ENCODE assay signal across 21 cellular contexts in genomic region chr13:46631184-46631542, GRCh38.
DNase-seq lines count a peak whose midpoint lies in the region; ATAC-seq and TF ChIP-seq lines count a peak whose summit lies in the region.
"Had no signal": no experiment of that assay in that cellular context is flagged by ENCODE, and none has a peak within 500 bp of the region (broad histone marks: within the 10 kb centered on the region; RNA-seq: fewer than 3 reads in every experiment).

No MANE protein-coding gene starts in this region.

- H3K9ac ChIP-seq in smooth muscle cell (ENCODE audit: low read depth): no peak overlapping the region

- CTCF ChIA-PET in activated CD4-positive, alpha-beta T cell treated with anti-CD3 and anti-CD28 coated beads, Interleukin-2, amount 10 ng/mL, durations not matched to agents 7 days and 5 days (lab: Charles Lee): interaction anchor here (1.0 kb wide), 1 partner anchor 11 kb away, joined by 3 read pairs; no protein-coding TSS in a partner anchor

- no peak for TF ChIP-seq CTCF in esophagus muscularis mucosa (IDR thresholded peaks at IDR 0.05)
- TF ChIP-seq CTCF in smooth muscle cell (IDR thresholded peaks at IDR 0.05; ENCODE audit: borderline replicate concordance, insufficient read depth, poor library complexity, severe bottlenecking): no peak

- H3K4me3 ChIP-seq in esophagus muscularis mucosa (no peak overlapping the region), smooth muscle cell (no peak overlapping the region), aorta (ENCODE audit: low read length in 2 of 2) (no peak overlapping the region)
- H3K4me3 ChIP-seq: lower lobe of right lung, skin epidermis had no signal

- H3K9me3 Mint-ChIP-seq in activated CD4-positive, alpha-beta T cell treated with anti-CD3 and anti-CD28 coated beads, Interleukin-2, amount 10 ng/mL, durations not matched to agents 7 days and 5 days: no peaks in the 10 kb centered on the region
- H3K9me3 Mint-ChIP-seq: effector memory CD8-positive, alpha-beta T cell had no signal

- H3K36me3 ChIP-seq in esophagus muscularis mucosa: no peaks in the 10 kb centered on the region
- H3K36me3 ChIP-seq in smooth muscle cell (ENCODE audit: low read depth): no peaks in the 10 kb centered on the region
- H3K36me3 ChIP-seq in aorta (ENCODE audit: control insufficient read depth in 1 of 2, insufficient read depth in 2 of 2, low read length in 1 of 2): no peaks in the 10 kb centered on the region
- H3K36me3 ChIP-seq: lower lobe of right lung had no signal

- peaks cover 10% of the 10 kb centered on the region for H3K36me3 Mint-ChIP-seq in activated CD4-positive, alpha-beta T cell treated with anti-CD3 and anti-CD28 coated beads, Interleukin-2, amount 10 ng/mL, durations not matched to agents 7 days and 5 days (ENCODE audit: low read depth)

- H2AFZ ChIP-seq in smooth muscle cell (ENCODE audit: low read depth): no peak overlapping the region

- peaks cover 33 to 69% (median 64%) of the 10 kb centered on the region in 4 donors for H3K4me1 ChIP-seq in esophagus muscularis mucosa
- H3K4me1 ChIP-seq in smooth muscle cell (ENCODE audit: low read depth): peaks cover 27% of the 10 kb centered on the region
- peaks cover 6 to 7% of the 10 kb centered on the region in 2 donors for H3K4me1 ChIP-seq in aorta (ENCODE audit: control insufficient read depth in 1 of 2, insufficient read depth in 2 of 2, low read length in 2 of 2)

- H3K27ac ChIP-seq in esophagus muscularis mucosa (replicated peaks in 1 of 4) (peak overlapping the region; percentile 0 to 46 (median 12)), smooth muscle cell (ENCODE audit: low read depth) (peak overlapping the region; percentile 15), aorta (ENCODE audit: low read depth in 1 of 2, low read length in 2 of 2) (no peak overlapping the region)
- H3K27ac ChIP-seq: HL-60, lower lobe of right lung had no signal

- H3K9me3 ChIP-seq in esophagus muscularis mucosa (no peaks in the 10 kb centered on the region), smooth muscle cell (replicated peaks; ENCODE audit: low read depth) (no peaks in the 10 kb centered on the region), aorta (ENCODE audit: control insufficient read depth, low read length) (no peaks in the 10 kb centered on the region)
- H3K9me3 ChIP-seq: lower lobe of right lung had no signal

- H4K20me1 ChIP-seq in smooth muscle cell (ENCODE audit: low read depth): peaks cover 54% of the 10 kb centered on the region

- POLR2A ChIA-PET in activated CD4-positive, alpha-beta T cell treated with anti-CD3 and anti-CD28 coated beads, Interleukin-2, amount 10 ng/mL, durations not matched to agents 7 days and 5 days (lab: Charles Lee): no interaction called here

- H3K27ac Mint-ChIP-seq in activated CD4-positive, alpha-beta T cell treated with anti-CD3 and anti-CD28 coated beads, Interleukin-2, amount 10 ng/mL, durations not matched to agents 7 days and 5 days: peak overlapping the region; percentile 5
- H3K27ac Mint-ChIP-seq: T-helper 17 cell had no signal

- TF ChIP-seq EP300 in esophagus muscularis mucosa (IDR thresholded peaks at IDR 0.05): no peak

- H3K4me1 Mint-ChIP-seq in activated CD4-positive, alpha-beta T cell treated with anti-CD3 and anti-CD28 coated beads, Interleukin-2, amount 10 ng/mL, durations not matched to agents 7 days and 5 days: peaks cover 32% of the 10 kb centered on the region

- H3K27me3 ChIP-seq in esophagus muscularis mucosa (no peaks in the 10 kb centered on the region), smooth muscle cell (ENCODE audit: low read depth) (no peaks in the 10 kb centered on the region), aorta (ENCODE audit: control insufficient read depth in 1 of 2, insufficient read depth in 2 of 2, low read length in 1 of 2) (no peaks in the 10 kb centered on the region)

- 79% methylated on average over 2 of the region's 2 CpGs for WGBS in esophagus muscularis mucosa
- 54% methylated on average over 2 of the region's 2 CpGs for WGBS in smooth muscle cell (ENCODE audit: low lambda C conversion rate)
- 47 to 53% methylated on average over 2 of the region's 2 CpGs for WGBS in aorta, 2 donors

- H3F3A ChIP-seq in smooth muscle cell (ENCODE audit: low read depth): peaks cover 19% of the 10 kb centered on the region

- H3K4me2 ChIP-seq in smooth muscle cell: peak overlapping the region; percentile 58

- peaks cover 91% of the 10 kb centered on the region for H3K79me2 ChIP-seq in smooth muscle cell (ENCODE audit: low read depth)

- no peak for TF ChIP-seq POLR2A in esophagus muscularis mucosa (IDR thresholded peaks at IDR 0.05; ENCODE audit: low read depth)

- no peak for DNase-seq in activated CD4-positive, alpha-beta T cell treated with anti-CD3 and anti-CD28 coated beads, Interleukin-2, amount 10 ng/mL, durations not matched to agents 7 days and 5 days
- no peak for DNase-seq in activated CD4-positive, alpha-beta T cell treated with anti-CD3 and anti-CD28 coated beads, Interleukin-2, amount 50 U/mL, for 1 hour
- DNase-seq in esophagus muscularis mucosa (ENCODE audit: extremely low spot score) (no peak), smooth muscle cell (lab: John Stamatoyannopoulos, UW; ENCODE audit: unreplicated experiment) (no peak), aorta (no peak), NCI-H1092 treated with DMSO at 0.1 percent for 48 hours (lab: John Stamatoyannopoulos, UW) (no peak)
- DNase-seq: activated CD8-positive, alpha-beta memory T cell treated with anti-CD3 and anti-CD28 coated beads, Interleukin-2, amount 50 U/mL, for 48 hours; activated gamma-delta T cell; effector memory CD8-positive, alpha-beta T cell; head of caudate nucleus; lower lobe of right lung; MV-4-11; NCI-H2029; posterior cingulate gyrus; T-helper 17 cell had no signal

- H3K4me3 Mint-ChIP-seq in activated CD4-positive, alpha-beta T cell treated with anti-CD3 and anti-CD28 coated beads, Interleukin-2, amount 10 ng/mL, durations not matched to agents 7 days and 5 days: no peak overlapping the region
- H3K4me3 Mint-ChIP-seq: effector memory CD8-positive, alpha-beta T cell; T-helper 17 cell had no signal

- intact Hi-C loops in esophagus muscularis mucosa (cut with DNase I): no loop called here
- intact Hi-C loops in aorta (cut with DNase I): loop anchor here in 1 of 2 donors (5.0 kb wide), 1 partner anchor 74 kb away; no protein-coding TSS in a partner anchor

- peak; percentile 45 for ATAC-seq in HG03432 (IDR thresholded peaks at IDR 0.05; ENCODE audit: unreplicated experiment)
- ATAC-seq in GM19467 (IDR thresholded peaks at IDR 0.05; ENCODE audit: unreplicated experiment): no peak
- no peak for ATAC-seq in aorta (ENCODE audit: low FRiP score)
- ATAC-seq: activated CD4-positive, CD25-positive, alpha-beta regulatory T cell treated with anti-CD3 and anti-CD28 coated beads, Interleukin-2, amount 50 U/mL, for 24 hours; effector memory CD8-positive, alpha-beta T cell; HCT116; lower lobe of right lung; T-helper 17 cell had no signal

- H3K27me3 Mint-ChIP-seq in activated CD4-positive, alpha-beta T cell treated with anti-CD3 and anti-CD28 coated beads, Interleukin-2, amount 10 ng/mL, durations not matched to agents 7 days and 5 days: no peaks in the 10 kb centered on the region
- H3K27me3 Mint-ChIP-seq: effector memory CD8-positive, alpha-beta T cell; T-helper 17 cell had no signal

Comparison
In these comparisons a context has a peak if more than half of its experiments do, and no peak if none do; other contexts are left out.
1. H3K27ac ChIP-seq: peak in esophagus muscularis mucosa (4 of 4) and smooth muscle cell (single experiment); none in aorta (0 of 2).